ENCODE assay signal across 8 cellular contexts in the genomic region with DNA sequence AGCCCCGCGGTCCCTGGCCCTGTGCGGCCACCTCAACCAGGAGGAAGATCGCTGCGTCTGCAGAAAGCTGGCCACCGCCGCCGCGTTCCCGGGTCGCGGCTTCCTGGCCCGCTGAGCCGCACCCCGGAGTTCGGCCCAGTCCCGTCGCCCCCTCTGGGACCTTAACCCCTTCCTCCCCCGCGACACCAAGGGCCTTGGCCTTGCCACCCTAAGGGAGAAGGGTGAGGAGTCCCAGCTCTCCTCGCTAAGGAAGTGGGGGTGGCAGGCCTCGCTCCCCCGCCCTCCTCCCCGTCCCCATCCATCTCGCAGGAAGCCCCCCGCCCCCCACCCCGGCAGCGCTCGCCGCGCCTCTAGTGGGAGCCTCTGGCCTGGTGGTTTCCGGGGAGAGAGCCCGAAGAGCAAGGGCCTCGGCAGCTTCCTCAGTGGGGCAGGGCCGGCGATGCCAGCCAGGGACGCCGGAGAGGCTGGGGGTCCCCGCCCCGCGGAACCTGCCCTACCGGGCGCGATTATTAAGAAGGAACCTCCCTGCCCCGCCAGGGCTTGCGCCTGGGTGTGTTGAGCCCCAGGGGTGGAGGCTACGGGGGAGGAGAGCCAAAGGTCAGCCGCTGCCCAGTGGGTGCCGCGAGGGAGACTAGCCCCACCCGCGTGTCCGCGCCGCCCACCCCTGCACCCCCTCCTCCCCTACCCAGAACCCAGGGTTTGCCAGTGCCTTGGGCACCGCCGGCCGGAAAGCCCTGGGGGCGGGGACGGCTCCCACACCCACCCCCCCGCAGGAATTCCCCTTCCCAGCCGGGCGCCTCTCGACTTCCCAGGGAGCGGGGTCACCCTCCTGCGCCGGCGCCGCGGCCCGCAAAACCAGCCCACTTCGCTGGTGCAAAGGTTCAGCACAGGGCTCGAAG. TPM values are rescaled to one million over a fixed set of nuclear protein-coding genes. Genes with fewer than 3 reads are reported as not detected.
DNase-seq lines count a peak whose midpoint lies in the region; ATAC-seq and TF ChIP-seq lines count a peak whose summit lies in the region.

No MANE protein-coding gene starts in this region.

- no peak for ATAC-seq in activated CD4-positive, CD25-positive, alpha-beta regulatory T cell treated with anti-CD3 and anti-CD28 coated beads, Interleukin-2, amount 50 U/mL, for 24 hours

- H3K4me3 ChIP-seq in SK-N-SH (ENCODE audit: low read depth in 2 of 2, low read length in 1 of 2), result no peak overlapping the region
- peak overlapping the region; percentile 43 for H3K4me3 ChIP-seq in fibroblast of villous mesenchyme (ENCODE audit: low read depth, low read length)
- peak overlapping the region; percentile 83 for H3K4me3 ChIP-seq in neural cell (ENCODE audit: low read length)

- DNase-seq in SK-N-SH, result peak; percentile 63
- DNase-seq in fibroblast of villous mesenchyme (ENCODE audit: low read depth), result peak; percentile 45
- no peak for DNase-seq in NCI-H146 treated with DMSO at 0.1 percent for 48 hours (lab: John Stamatoyannopoulos, UW; ENCODE audit: unreplicated experiment)
- DNase-seq in GF-D8 (lab: John Stamatoyannopoulos, UW), result no peak
- no peak for DNase-seq in DMS 273 treated with DMSO at 0.1 percent for 48 hours (lab: John Stamatoyannopoulos, UW)

- H3F3A ChIP-seq in SK-N-SH (replicated peaks; ENCODE audit: insufficient read depth) (peaks cover 14% of the 10 kb centered on the region), neural cell (ENCODE audit: insufficient read depth, low read length, poor library complexity, severe bottlenecking) (peaks cover 3% of the 10 kb centered on the region)

- peaks cover 13 to 50% of the 10 kb centered on the region in 2 experiments; a peak in 3 of 4 replicates for H3K4me1 ChIP-seq in SK-N-SH (ENCODE audit: control insufficient read depth in 1 of 2, insufficient read depth in 2 of 2, low read depth in 1 of 2, low read length in 1 of 2)

- no peak overlapping the region for H3K9ac ChIP-seq in SK-N-SH
- H3K9ac ChIP-seq in neural cell (ENCODE audit: low read length), result peak overlapping the region; percentile 44

- TF ChIP-seq CTCF in C4-2B (conservative IDR thresholded peaks at IDR 0.05) (no peak), SK-N-SH (IDR thresholded peaks at IDR 0.05) (no peak), fibroblast of villous mesenchyme (IDR thresholded peaks at IDR 0.05; ENCODE audit: insufficient read depth, low read depth, low read length) (no peak), neural cell (IDR thresholded peaks at IDR 0.05; ENCODE audit: poor library complexity, severe bottlenecking) (no peak)

- WGBS in SK-N-SH (ENCODE audit: low lambda C conversion rate), result 83% methylated on average over 65 of the region's 73 CpGs

- TF ChIP-seq RAD21 in SK-N-SH (IDR thresholded peaks at IDR 0.05; ENCODE audit: low read length) (no peak), neural cell (conservative IDR thresholded peaks at IDR 0.05) (no peak)

- H3K27ac ChIP-seq in C4-2B (peak overlapping the region; percentile 98), SK-N-SH (ENCODE audit: low read depth in 2 of 2, low read length in 1 of 2) (peak overlapping the region in 1 of 2 experiments; percentile 77; a peak in 1 of 4 replicates), neural cell (ENCODE audit: low read length) (no peak overlapping the region)

- H3K79me2 ChIP-seq in SK-N-SH (ENCODE audit: insufficient read depth), result peaks cover 27% of the 10 kb centered on the region
- H3K79me2 ChIP-seq in neural cell (replicated peaks; ENCODE audit: insufficient read depth, low read length), result peaks cover 39% of the 10 kb centered on the region

- H3K27me3 ChIP-seq in SK-N-SH (ENCODE audit: insufficient read depth), result no peaks in the 10 kb centered on the region
- peaks cover 18% of the 10 kb centered on the region for H3K27me3 ChIP-seq in neural cell (ENCODE audit: insufficient read depth, low read depth, low read length)

- CTCF ChIA-PET in SK-N-SH (lab: Yijun Ruan, JAX), result interaction anchor here (1.3 to 7.1 kb wide), 6 partner anchors 10 to 92 kb away, joined by 5 to 65 read pairs (median 36); a partner anchor contains a TSS

- H3K9me3 ChIP-seq in SK-N-SH, result no peaks in the 10 kb centered on the region
- no peaks in the 10 kb centered on the region for H3K9me3 ChIP-seq in neural cell (ENCODE audit: low read length)

- H2AFZ ChIP-seq in SK-N-SH (ENCODE audit: low read depth) (no peak overlapping the region), neural cell (ENCODE audit: low read depth, low read length) (no peak overlapping the region)

- peaks cover 37% of the 10 kb centered on the region for H4K20me1 ChIP-seq in SK-N-SH (ENCODE audit: insufficient read depth)
- H4K20me1 ChIP-seq in neural cell (ENCODE audit: insufficient read depth), result peaks cover 40% of the 10 kb centered on the region

- TF ChIP-seq EP300 in SK-N-SH (IDR thresholded peaks at IDR 0.05; ENCODE audit: borderline replicate concordance in 1 of 2, low read depth in 1 of 2, low read length in 1 of 2), result no peak
- no peak for TF ChIP-seq EP300 in neural cell (conservative IDR thresholded peaks at IDR 0.05; ENCODE audit: poor library complexity, severe bottlenecking)

- POLR2A ChIA-PET in SK-N-SH (lab: Yijun Ruan, JAX), result interaction anchor here (0.8 to 1.2 kb wide), 3 partner anchors 15 to 20 kb away, joined by 3 to 4 read pairs (median 4); no protein-coding TSS in a partner anchor

- H3K36me3 ChIP-seq in SK-N-SH (replicated peaks in 1 of 2; ENCODE audit: control insufficient read depth in 1 of 2, insufficient read depth in 2 of 2, low read length in 1 of 2) (peaks cover 15 to 28% of the 10 kb centered on the region in 2 experiments), neural cell (ENCODE audit: insufficient read depth, low read length) (no peaks in the 10 kb centered on the region)

- H3K4me2 ChIP-seq in SK-N-SH (no peak overlapping the region), neural cell (ENCODE audit: low read length) (peak overlapping the region; percentile 62)

- H3K9me2 ChIP-seq in SK-N-SH (no peaks in the 10 kb centered on the region), neural cell (ENCODE audit: insufficient read depth, low read length) (no peaks in the 10 kb centered on the region)

TF ChIP-seq in SK-N-SH, 30 proteins besides CTCF, POLR2A, EP300 and RAD21 (continues in another document):
- TF ChIP-seq GABPA (IDR thresholded peaks at IDR 0.05; ENCODE audit: low read depth) (no peak), TAF1 (IDR thresholded peaks at IDR 0.05; ENCODE audit: borderline replicate concordance, low read depth, low read length) (no peak), FOXM1 (IDR thresholded peaks at IDR 0.05; ENCODE audit: low read depth) (no peak), CHD2 (IDR thresholded peaks at IDR 0.05; ENCODE audit: low read length, partially characterized antibody) (no peak), ELF1 (IDR thresholded peaks at IDR 0.05) (no peak)
- TF ChIP-seq, protein P1, sequence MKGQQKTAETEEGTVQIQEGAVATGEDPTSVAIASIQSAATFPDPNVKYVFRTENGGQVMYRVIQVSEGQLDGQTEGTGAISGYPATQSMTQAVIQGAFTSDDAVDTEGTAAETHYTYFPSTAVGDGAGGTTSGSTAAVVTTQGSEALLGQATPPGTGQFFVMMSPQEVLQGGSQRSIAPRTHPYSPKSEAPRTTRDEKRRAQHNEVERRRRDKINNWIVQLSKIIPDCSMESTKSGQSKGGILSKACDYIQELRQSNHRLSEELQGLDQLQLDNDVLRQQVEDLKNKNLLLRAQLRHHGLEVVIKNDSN (IDR thresholded peaks at IDR 0.05; ENCODE audit: borderline replicate concordance, low read depth), result no peak

TF ChIP-seq in neural cell, 6 proteins besides CTCF, POLR2A, EP300 and RAD21 (continues in another document):
- TF ChIP-seq TAF1 (IDR thresholded peaks at IDR 0.05; ENCODE audit: low read depth) (no peak), POLR2AphosphoS5 (IDR thresholded peaks at IDR 0.05) (no peak), MXI1 (conservative IDR thresholded peaks at IDR 0.05; ENCODE audit: poor library complexity, severe bottlenecking) (no peak)
- TF ChIP-seq, protein P2, sequence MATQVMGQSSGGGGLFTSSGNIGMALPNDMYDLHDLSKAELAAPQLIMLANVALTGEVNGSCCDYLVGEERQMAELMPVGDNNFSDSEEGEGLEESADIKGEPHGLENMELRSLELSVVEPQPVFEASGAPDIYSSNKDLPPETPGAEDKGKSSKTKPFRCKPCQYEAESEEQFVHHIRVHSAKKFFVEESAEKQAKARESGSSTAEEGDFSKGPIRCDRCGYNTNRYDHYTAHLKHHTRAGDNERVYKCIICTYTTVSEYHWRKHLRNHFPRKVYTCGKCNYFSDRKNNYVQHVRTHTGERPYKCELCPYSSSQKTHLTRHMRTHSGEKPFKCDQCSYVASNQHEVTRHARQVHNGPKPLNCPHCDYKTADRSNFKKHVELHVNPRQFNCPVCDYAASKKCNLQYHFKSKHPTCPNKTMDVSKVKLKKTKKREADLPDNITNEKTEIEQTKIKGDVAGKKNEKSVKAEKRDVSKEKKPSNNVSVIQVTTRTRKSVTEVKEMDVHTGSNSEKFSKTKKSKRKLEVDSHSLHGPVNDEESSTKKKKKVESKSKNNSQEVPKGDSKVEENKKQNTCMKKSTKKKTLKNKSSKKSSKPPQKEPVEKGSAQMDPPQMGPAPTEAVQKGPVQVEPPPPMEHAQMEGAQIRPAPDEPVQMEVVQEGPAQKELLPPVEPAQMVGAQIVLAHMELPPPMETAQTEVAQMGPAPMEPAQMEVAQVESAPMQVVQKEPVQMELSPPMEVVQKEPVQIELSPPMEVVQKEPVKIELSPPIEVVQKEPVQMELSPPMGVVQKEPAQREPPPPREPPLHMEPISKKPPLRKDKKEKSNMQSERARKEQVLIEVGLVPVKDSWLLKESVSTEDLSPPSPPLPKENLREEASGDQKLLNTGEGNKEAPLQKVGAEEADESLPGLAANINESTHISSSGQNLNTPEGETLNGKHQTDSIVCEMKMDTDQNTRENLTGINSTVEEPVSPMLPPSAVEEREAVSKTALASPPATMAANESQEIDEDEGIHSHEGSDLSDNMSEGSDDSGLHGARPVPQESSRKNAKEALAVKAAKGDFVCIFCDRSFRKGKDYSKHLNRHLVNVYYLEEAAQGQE (IDR thresholded peaks at IDR 0.05; ENCODE audit: borderline replicate concordance), result no peak

RNA-seq across cellular contexts. Expression of a gene that starts 6.8 kb away (rescaled TPM):
- 16.6 and 21.9 TPM in 2 replicates for polyA plus RNA-seq in SK-N-SH (2012; rRNA removed)
- 11.0 and 13.2 TPM in 2 replicates for polyA plus RNA-seq in SK-N-SH (2012; cell fraction: cytosol; rRNA removed)
- polyA plus RNA-seq in SK-N-SH (2012; cell fraction: nucleus; rRNA removed), result 23.6 and 29.2 TPM in 2 replicates
- 13.0 and 19.0 TPM in 2 replicates for total RNA-seq in fibroblast of villous mesenchyme
- 31.9 and 34.6 TPM in 2 replicates for polyA plus RNA-seq in neural cell
- 43.3 and 45.8 TPM in 2 replicates for polyA minus RNA-seq in neural cell

RNA-seq across cellular contexts. Expression of a gene that starts 35.6 kb away (rescaled TPM):
- polyA plus RNA-seq in SK-N-SH (2012; rRNA removed) (2.1 and 2.9 TPM in 2 replicates), neural cell (15.4 and 27.6 TPM in 2 replicates)
- 2.0 and 2.8 TPM in 2 replicates for polyA plus RNA-seq in SK-N-SH (2012; cell fraction: cytosol; rRNA removed)
- polyA plus RNA-seq in SK-N-SH (2012; cell fraction: nucleus; rRNA removed), result 6.1 and 6.5 TPM in 2 replicates
- 3.2 and 4.7 TPM in 2 replicates for total RNA-seq in fibroblast of villous mesenchyme
- 26.4 and 33.8 TPM in 2 replicates for polyA minus RNA-seq in neural cell

RNA-seq across cellular contexts. Expression of a gene that starts 54.5 kb away (rescaled TPM):
- polyA plus RNA-seq in SK-N-SH (2012; rRNA removed) (19.7 and 22.4 TPM in 2 replicates), neural cell (15.9 and 16.9 TPM in 2 replicates)
- polyA plus RNA-seq in SK-N-SH (2012; cell fraction: cytosol; rRNA removed), result 9.7 and 13.6 TPM in 2 replicates
- 42.0 and 52.6 TPM in 2 replicates for polyA plus RNA-seq in SK-N-SH (2012; cell fraction: nucleus; rRNA removed)
- total RNA-seq in fibroblast of villous mesenchyme, result 0.86 and 1.3 TPM in 2 replicates
- 27.1 and 28.5 TPM in 2 replicates for polyA minus RNA-seq in neural cell

Comparison
In these comparisons a context has a peak if more than half of its experiments do, and no peak if none do; other contexts are left out.
1. DNase-seq: peak in SK-N-SH (single experiment) and fibroblast of villous mesenchyme (single experiment); none in NCI-H146 treated with DMSO at 0.1 percent for 48 hours (single experiment), GF-D8 (single experiment) and DMS 273 treated with DMSO at 0.1 percent for 48 hours (single experiment).
2. H3K4me3 ChIP-seq: peak in fibroblast of villous mesenchyme (single experiment) and neural cell (single experiment); none in SK-N-SH (0 of 2).